ENCODE assay signal across 8 cellular contexts in the genomic region with DNA sequence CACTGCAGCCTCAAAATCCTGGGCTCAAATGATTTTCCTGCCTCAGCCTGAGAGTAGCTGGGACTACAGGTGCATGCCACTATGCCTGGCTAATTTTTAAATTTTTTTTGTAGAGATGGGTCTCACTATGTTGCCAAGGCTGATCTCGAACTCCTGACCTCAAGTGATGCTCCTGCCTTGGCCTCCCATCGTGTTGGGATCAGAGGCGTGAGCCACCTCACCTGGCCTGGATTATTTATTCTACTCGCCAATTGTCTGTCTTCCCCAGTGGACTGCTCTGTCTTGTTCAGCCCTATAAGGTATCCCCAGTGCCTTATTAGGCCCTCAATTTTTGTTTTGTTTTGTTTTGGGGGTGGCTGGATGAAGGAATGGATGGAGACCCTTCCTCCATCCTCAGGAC. TPM values are rescaled to one million over a fixed set of nuclear protein-coding genes. Genes with fewer than 3 reads are reported as not detected.
A peak's percentile ranks its signal among the peaks of the same experiment; 100 is the strongest.
DNase-seq lines count a peak whose midpoint lies in the region; ATAC-seq, FAIRE-seq and TF ChIP-seq lines count a peak whose summit lies in the region.

No MANE protein-coding gene starts in this region.

- H3K9me3 ChIP-seq in muscle layer of colon (ENCODE audit: low read length) = no peaks in the 10 kb centered on the region
- no peaks in the 10 kb centered on the region for H3K9me3 ChIP-seq in thoracic aorta

- H3K36me3 ChIP-seq in muscle layer of colon (ENCODE audit: insufficient read depth, low read length) (peaks cover 4% of the 10 kb centered on the region), thoracic aorta (no peaks in the 10 kb centered on the region)

- peaks cover 8% of the 10 kb centered on the region for H3K4me1 ChIP-seq in muscle layer of colon (ENCODE audit: insufficient read depth, low read length)
- H3K4me1 ChIP-seq in thoracic aorta (ENCODE audit: control insufficient read depth in 1 of 2, low read depth in 2 of 2) = peaks cover 9 to 11% of the 10 kb centered on the region in 2 donors

- no peak for TF ChIP-seq CTCF in thoracic aorta (IDR thresholded peaks at IDR 0.05)

- no peak for FAIRE-seq in urothelium cell line (lab: Jason Lieb, UNC)

- no peak for DNase-seq in activated naive CD4-positive, alpha-beta T cell treated with anti-CD3 and anti-CD28 coated beads for 36 hours
- DNase-seq in activated naive CD4-positive, alpha-beta T cell (lab: John Stamatoyannopoulos, UW) = no peak
- DNase-seq in activated naive CD8-positive, alpha-beta T cell treated with anti-CD3 and anti-CD28 coated beads, Interleukin-2, amount 10 ng/mL, durations not matched to agents 7 days and 5 days = no peak
- DNase-seq in thoracic aorta (ENCODE audit: low spot score) (no peak), urothelium cell line (ENCODE audit: low spot score) (no peak)
- DNase-seq in activated effector memory CD4-positive, alpha-beta T cell treated with anti-CD3 and anti-CD28 coated beads, Interleukin-2, amount 50 U/mL, for 16 hours = no peak

- H3K9me3 Mint-ChIP-seq in activated naive CD4-positive, alpha-beta T cell treated with anti-CD3 and anti-CD28 coated beads for 36 hours = no peaks in the 10 kb centered on the region
- H3K9me3 Mint-ChIP-seq in activated naive CD8-positive, alpha-beta T cell treated with anti-CD3 and anti-CD28 coated beads, Interleukin-2, amount 10 ng/mL, durations not matched to agents 7 days and 5 days = no peaks in the 10 kb centered on the region

- H3K27ac Mint-ChIP-seq in activated naive CD4-positive, alpha-beta T cell treated with anti-CD3 and anti-CD28 coated beads for 36 hours = no peak overlapping the region
- H3K27ac Mint-ChIP-seq in activated naive CD8-positive, alpha-beta T cell treated with anti-CD3 and anti-CD28 coated beads, Interleukin-2, amount 10 ng/mL, durations not matched to agents 7 days and 5 days = peak overlapping the region; percentile 55

- H3K4me3 ChIP-seq in muscle layer of colon (ENCODE audit: low read depth in 1 of 2, low read length in 2 of 2) (no peak overlapping the region), thoracic aorta (peak overlapping the region; percentile 96)

- H3K9ac ChIP-seq in muscle layer of colon (ENCODE audit: low read length) = no peak overlapping the region

- peak overlapping the region; percentile 32 for H3K27ac ChIP-seq in muscle layer of colon (ENCODE audit: low read depth, low read length)
- peak overlapping the region; percentile 46 to 53 for H3K27ac ChIP-seq in thoracic aorta

- no peaks in the 10 kb centered on the region for H3K27me3 Mint-ChIP-seq in activated naive CD4-positive, alpha-beta T cell treated with anti-CD3 and anti-CD28 coated beads for 36 hours (ENCODE audit: low read depth)
- peaks cover 9% of the 10 kb centered on the region for H3K27me3 Mint-ChIP-seq in activated naive CD8-positive, alpha-beta T cell treated with anti-CD3 and anti-CD28 coated beads, Interleukin-2, amount 10 ng/mL, durations not matched to agents 7 days and 5 days

- H3K4me1 Mint-ChIP-seq in activated naive CD4-positive, alpha-beta T cell treated with anti-CD3 and anti-CD28 coated beads for 36 hours (ENCODE audit: low read depth) = peaks cover 6% of the 10 kb centered on the region
- peaks cover 9% of the 10 kb centered on the region for H3K4me1 Mint-ChIP-seq in activated naive CD8-positive, alpha-beta T cell treated with anti-CD3 and anti-CD28 coated beads, Interleukin-2, amount 10 ng/mL, durations not matched to agents 7 days and 5 days

- CTCF ChIA-PET in activated naive CD4-positive, alpha-beta T cell treated with anti-CD3 and anti-CD28 coated beads for 36 hours (lab: Charles Lee) = interaction anchor here (1.3 kb wide), 1 partner anchor 35 kb away, joined by 4 read pairs; no protein-coding TSS in a partner anchor

- intact Hi-C loops in activated naive CD4-positive, alpha-beta T cell treated with anti-CD3 and anti-CD28 coated beads for 36 hours (cut with micrococcal nuclease) = no loop called here

- no peaks in the 10 kb centered on the region for H3K27me3 ChIP-seq in muscle layer of colon (ENCODE audit: control insufficient read depth in 1 of 2, insufficient read depth in 2 of 2, low read length in 2 of 2)
- H3K27me3 ChIP-seq in thoracic aorta (replicated peaks; ENCODE audit: insufficient read depth) = no peaks in the 10 kb centered on the region

- H3K36me3 Mint-ChIP-seq in activated naive CD4-positive, alpha-beta T cell treated with anti-CD3 and anti-CD28 coated beads for 36 hours (ENCODE audit: low read depth) = peaks cover 5% of the 10 kb centered on the region
- H3K36me3 Mint-ChIP-seq in activated naive CD8-positive, alpha-beta T cell treated with anti-CD3 and anti-CD28 coated beads, Interleukin-2, amount 10 ng/mL, durations not matched to agents 7 days and 5 days = peaks cover 5% of the 10 kb centered on the region

- ATAC-seq in activated naive CD8-positive, alpha-beta T cell treated with anti-CD3 and anti-CD28 coated beads, Interleukin-2, amount 10 ng/mL, durations not matched to agents 7 days and 5 days (ENCODE audit: low read depth) = no peak
- ATAC-seq in thoracic aorta (ENCODE audit: insufficient number of reproducible peaks, low FRiP score, low read depth) (no peak), HG03095 (IDR thresholded peaks at IDR 0.05; ENCODE audit: unreplicated experiment) (no peak)

- peak overlapping the region; percentile 68 for H3K4me3 Mint-ChIP-seq in activated naive CD4-positive, alpha-beta T cell treated with anti-CD3 and anti-CD28 coated beads for 36 hours
- H3K4me3 Mint-ChIP-seq in activated naive CD8-positive, alpha-beta T cell treated with anti-CD3 and anti-CD28 coated beads, Interleukin-2, amount 10 ng/mL, durations not matched to agents 7 days and 5 days = peak overlapping the region; percentile 56

- POLR2A ChIA-PET in activated naive CD8-positive, alpha-beta T cell treated with anti-CD3 and anti-CD28 coated beads, Interleukin-2, amount 10 ng/mL, durations not matched to agents 7 days and 5 days (lab: Charles Lee) = interaction anchor here (1.2 to 3.7 kb wide), 4 partner anchors 23 to 435 kb away, joined by 4 to 42 read pairs (median 14); a partner anchor contains a TSS

RNA-seq across cellular contexts. Expression of a gene that starts 0.7 kb away (rescaled TPM):
- total RNA-seq in activated naive CD4-positive, alpha-beta T cell treated with anti-CD3 and anti-CD28 coated beads for 36 hours = 10 to 100 TPM; 16.9 to 17.6 TPM
- total RNA-seq in activated naive CD8-positive, alpha-beta T cell treated with anti-CD3 and anti-CD28 coated beads, Interleukin-2, amount 10 ng/mL, durations not matched to agents 7 days and 5 days = 10 to 100 TPM; 38.8 to 43.1 TPM
- 10 to 100 TPM; 22.6 to 23.6 TPM for total RNA-seq in thoracic aorta

RNA-seq across cellular contexts. Expression of a gene that starts 22.6 kb away (rescaled TPM):
- 100 to 1,000 TPM; 113 to 120 TPM for total RNA-seq in activated naive CD4-positive, alpha-beta T cell treated with anti-CD3 and anti-CD28 coated beads for 36 hours
- 100 to 1,000 TPM; 105 to 111 TPM for total RNA-seq in activated naive CD8-positive, alpha-beta T cell treated with anti-CD3 and anti-CD28 coated beads, Interleukin-2, amount 10 ng/mL, durations not matched to agents 7 days and 5 days
- total RNA-seq in thoracic aorta = 100 to 1,000 TPM in 1 of 2 donors, 10 to 100 TPM in 1; 70.8 to 135 TPM
